Comparison of ENCODE assay signal across 9 cellular contexts in genomic region chr9:17958363-17958762, GRCh38.
"Had no signal": no experiment of that assay in that cellular context is flagged by ENCODE, and none has a peak within 500 bp of the region (broad histone marks: within the 10 kb centered on the region; RNA-seq: fewer than 3 reads in every experiment).

No MANE protein-coding gene starts in this region.

- H3K4me3 ChIP-seq: GM23248, HAP-1 had no signal

- H3K9me3 ChIP-seq: HAP-1 had no signal

- H3K27ac ChIP-seq: GM23248, HL-60 had no signal

- H3K36me3 ChIP-seq: HAP-1 had no signal

- DNase-seq: GM23248, GOT3, H7, HFFc6, KBM-7 had no signal

- H3K9ac ChIP-seq: GM23248 had no signal

- ATAC-seq: HCT116, HepG2 had no signal
